Comparison of ENCODE assay signal across 16 cellular contexts in the genomic region with DNA sequence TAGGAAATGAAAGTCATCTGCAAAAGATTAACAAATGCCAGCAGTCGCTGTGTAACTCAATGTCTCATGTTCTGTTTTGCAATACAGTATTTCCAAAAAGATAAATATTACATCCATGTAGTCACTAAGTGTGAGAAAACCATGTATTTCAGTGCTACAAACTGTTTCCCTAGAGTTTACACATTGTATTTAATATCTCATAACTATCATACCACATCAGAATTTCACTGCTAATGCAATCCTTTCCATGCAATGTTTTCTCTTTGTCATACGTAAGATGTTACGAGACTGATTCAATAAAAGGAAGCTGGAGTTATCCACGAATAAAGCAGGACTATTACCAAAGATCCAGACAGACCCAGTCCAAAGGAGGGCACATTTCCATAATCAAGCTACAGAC.
DNase-seq lines count a peak whose midpoint lies in the region; ATAC-seq, FAIRE-seq and TF ChIP-seq lines count a peak whose summit lies in the region.
"Had no signal": no experiment of that assay in that cellular context is flagged by ENCODE, and none has a peak within 500 bp of the region (broad histone marks: within the 10 kb centered on the region; RNA-seq: fewer than 3 reads in every experiment).

No MANE protein-coding gene starts in this region.

- TF ChIP-seq POLR2A in IMR-90 (IDR thresholded peaks at IDR 0.05; ENCODE audit: low read depth, low read length), result no peak

- H2AK9ac ChIP-seq in IMR-90 (replicated peaks; ENCODE audit: low read depth, low read length, poor library complexity), result no peak overlapping the region

- H3K18ac ChIP-seq in IMR-90 (ENCODE audit: low read depth, low read length), result peak overlapping the region; percentile 33

- no peak overlapping the region for H4K91ac ChIP-seq in IMR-90 (ENCODE audit: insufficient read depth, low read depth, low read length)

- peak overlapping the region; percentile 4; the same call in 1 of the 2 replicates for H3K27ac ChIP-seq in IMR-90 (ENCODE audit: insufficient read depth, low read length)
- peak overlapping the region; percentile 30 for H3K27ac ChIP-seq in fibroblast of lung (ENCODE audit: insufficient read depth, low read length)
- H3K27ac ChIP-seq: BLaER1 treated with 17β-estradiol and CSF1 and Interleukin-3, amounts not matched to agents 10 nM and 100 nM had no signal

- ATAC-seq in IMR-90 (ENCODE audit: low read depth) (peak; percentile 59), omental fat pad (ENCODE audit: low FRiP score) (peak; percentile 79), HG03159 (IDR thresholded peaks at IDR 0.05; ENCODE audit: unreplicated experiment) (no peak), HG03039 (IDR thresholded peaks at IDR 0.05; ENCODE audit: unreplicated experiment) (no peak)

- dilution Hi-C loops in IMR-90 (cut with HindIII; ENCODE audit: low sequenced_read_pairs, unreplicated experiment), result no loop called here

- in situ Hi-C loops in IMR-90 (cut with MboI; ENCODE audit: low sequenced_read_pairs), result no loop called here

- no peak overlapping the region for H3K23ac ChIP-seq in IMR-90 (ENCODE audit: low read depth, low read length)

- no peaks in the 10 kb centered on the region for H3K9me1 ChIP-seq in IMR-90 (ENCODE audit: insufficient read depth, low read length)

- peaks cover 3% of the 10 kb centered on the region for H3K36me3 ChIP-seq in IMR-90 (ENCODE audit: control insufficient read depth, insufficient read depth, low read length)
- peaks cover 5% of the 10 kb centered on the region for H3K36me3 ChIP-seq in fibroblast of lung (ENCODE audit: control insufficient read depth, insufficient read depth, low read length)

- H3K4me1 ChIP-seq in IMR-90 (ENCODE audit: control insufficient read depth, insufficient read depth, low read length), result 0 out of 2 replicates have a peak, but pooled peaks cover 2% of the 10 kb centered on the region
- peaks cover 4% of the 10 kb centered on the region for H3K4me1 ChIP-seq in fibroblast of lung (ENCODE audit: control insufficient read depth, extremely low read depth, insufficient read depth, low read length)
- H3K4me1 ChIP-seq: BLaER1 treated with 17β-estradiol and CSF1 and Interleukin-3, amounts not matched to agents 10 nM and 100 nM had no signal

- H2BK5ac ChIP-seq in IMR-90 (ENCODE audit: low read depth, low read length, poor library complexity, severe bottlenecking), result peak overlapping the region; percentile 86

- H3K27me3 ChIP-seq in IMR-90 (ENCODE audit: control insufficient read depth, insufficient read depth, low read length) (no peaks in the 10 kb centered on the region), fibroblast of lung (ENCODE audit: control insufficient read depth, insufficient read depth, low read length) (no peaks in the 10 kb centered on the region)
- H3K27me3 ChIP-seq: BLaER1 treated with 17β-estradiol and CSF1 and Interleukin-3, amounts not matched to agents 10 nM and 100 nM had no signal

- H2AK5ac ChIP-seq in IMR-90 (ENCODE audit: low read depth, low read length), result no peak overlapping the region

- POLR2A ChIA-PET in IMR-90 (lab: Charles Lee; ENCODE audit: unreplicated experiment), result no interaction called here

- H4K8ac ChIP-seq in IMR-90 (ENCODE audit: low read depth in 2 of 2, low read length in 2 of 2), result no peak overlapping the region

- no peak overlapping the region for H3K14ac ChIP-seq in IMR-90 (replicated peaks; ENCODE audit: low read depth, low read length)

- 70% methylated on average over 2 of the region's 4 CpGs; no CpG with 5 or more reads in 1 of the 2 experiments for WGBS in IMR-90 (ENCODE audit: extremely low coverage in 2 of 2, insufficient read length in 1 of 2), 2 experiments

- peaks cover 0 to 5% of the 10 kb centered on the region in 2 experiments; a peak in 1 of 4 replicates for H3K79me1 ChIP-seq in IMR-90 (ENCODE audit: low read depth in 1 of 2, low read length in 2 of 2)

- H3K4ac ChIP-seq in IMR-90 (ENCODE audit: low read depth, low read length), result no peak overlapping the region

- no TSS peak for BruUV-seq in IMR-90 (replicated peaks; lab: Mats Ljungman, UMichigan)

- no peak overlapping the region for H2BK15ac ChIP-seq in IMR-90 (ENCODE audit: low read depth, low read length)

- H3K4me2 ChIP-seq in IMR-90 (ENCODE audit: low read depth, low read length) (peak overlapping the region; percentile 78), fibroblast of lung (ENCODE audit: extremely low read depth, insufficient read depth, low read length) (peak overlapping the region; percentile 26)
- H3K4me2 ChIP-seq: BLaER1 treated with 17β-estradiol and CSF1 and Interleukin-3, amounts not matched to agents 10 nM and 100 nM had no signal

- FAIRE-seq in urothelium cell line (lab: Jason Lieb, UNC), result no peak
- FAIRE-seq: H54 had no signal

- TF ChIP-seq RAD21 in IMR-90 (IDR thresholded peaks at IDR 0.05; ENCODE audit: low read length), result no peak

- no peak overlapping the region for H2BK120ac ChIP-seq in IMR-90 (ENCODE audit: low read depth, low read length)

- H3K9ac ChIP-seq in IMR-90 (ENCODE audit: low read depth, low read length), result no peak overlapping the region
- H3K9ac ChIP-seq in fibroblast of lung (ENCODE audit: insufficient read depth, low read length), result no peak overlapping the region
- H3K9ac ChIP-seq: BLaER1 treated with 17β-estradiol and CSF1 and Interleukin-3, amounts not matched to agents 10 nM and 100 nM had no signal

- no peaks in the 10 kb centered on the region for H3K79me2 ChIP-seq in fibroblast of lung (ENCODE audit: control insufficient read depth, insufficient read depth, low read length)

- H3K4me3 ChIP-seq in IMR-90 (ENCODE audit: insufficient read depth, low read depth, low read length), result no peak overlapping the region
- no peak overlapping the region for H3K4me3 ChIP-seq in fibroblast of lung (replicated peaks in 1 of 4; ENCODE audit: control extremely low read depth in 1 of 4, insufficient read depth in 1 of 4, low read depth in 3 of 4, low read length in 4 of 4)
- H3K4me3 ChIP-seq: BLaER1 treated with 17β-estradiol and CSF1 and Interleukin-3, amounts not matched to agents 10 nM and 100 nM had no signal

- H3K56ac ChIP-seq in IMR-90 (ENCODE audit: extremely low read depth, insufficient read depth, low read length), result no peak overlapping the region

- no peak for TF ChIP-seq CTCF in IMR-90 (conservative IDR thresholded peaks at IDR 0.05; ENCODE audit: low read depth, low read length)
- no peak for TF ChIP-seq CTCF in fibroblast of lung (conservative IDR thresholded peaks at IDR 0.05 in 1 of 2, IDR thresholded peaks at IDR 0.05 in 1 of 2; ENCODE audit: low read depth in 1 of 2, low read length in 2 of 2)
- TF ChIP-seq CTCF in omental fat pad (IDR thresholded peaks at IDR 0.05), result no peak

- H2AFZ ChIP-seq in IMR-90 (replicated peaks; ENCODE audit: low read length, poor library complexity) (no peak overlapping the region), fibroblast of lung (ENCODE audit: low read length) (no peak overlapping the region)

- no peak overlapping the region for H4K5ac ChIP-seq in IMR-90 (ENCODE audit: low read depth, low read length)

- CTCF ChIA-PET in IMR-90 (lab: Yijun Ruan, JAX), result interaction anchor here (0.8 kb wide), 1 partner anchor 161 kb away, joined by 6 read pairs; no protein-coding TSS in a partner anchor

- H3K9me3 ChIP-seq in IMR-90 (ENCODE audit: control insufficient read depth, insufficient read depth, low read length) (no peaks in the 10 kb centered on the region), fibroblast of lung (ENCODE audit: control insufficient read depth, insufficient read depth, low read depth, low read length) (no peaks in the 10 kb centered on the region)

- DNase-seq in AG08396 (ENCODE audit: low spot score), result peak; percentile 13
- peak; percentile 69 for DNase-seq in IMR-90
- peak in 1 of 2 donors; percentile 86 for DNase-seq in fibroblast of lung (ENCODE audit: low read depth in 2 of 2)
- DNase-seq in omental fat pad (ENCODE audit: low spot score), result no peak
- DNase-seq in urothelium cell line (ENCODE audit: low spot score), result no peak
- no peak for DNase-seq in posterior cingulate gyrus
- DNase-seq: activated CD8-positive, alpha-beta memory T cell treated with anti-CD3 and anti-CD28 coated beads for 24 hours; caudate nucleus; Kasumi-1; NCI-H2029; NCI-H774; occipital lobe had no signal

- intact Hi-C loops in IMR-90 (cut with micrococcal nuclease), result no loop called here
- intact Hi-C loops in posterior cingulate gyrus (cut with DNase I), result loop anchor here (10.0 kb wide), 1 partner anchor 153 kb away; no protein-coding TSS in a partner anchor

- H4K20me1 ChIP-seq in IMR-90 (ENCODE audit: insufficient read depth, low read length) (no peaks in the 10 kb centered on the region; the same call in 1 of the 2 replicates), fibroblast of lung (ENCODE audit: control insufficient read depth, extremely low read depth, insufficient read depth, low read length) (no peaks in the 10 kb centered on the region)
- H4K20me1 ChIP-seq: BLaER1 treated with 17β-estradiol and CSF1 and Interleukin-3, amounts not matched to agents 10 nM and 100 nM had no signal

- no peak overlapping the region for H2BK20ac ChIP-seq in IMR-90 (ENCODE audit: low read depth, low read length)

TF ChIP-seq in IMR-90, 13 proteins besides CTCF, POLR2A, EP300 and RAD21:
- TF ChIP-seq CEBPB (IDR thresholded peaks at IDR 0.05; ENCODE audit: low read depth, low read length), result peak; percentile 85
- TF ChIP-seq, protein P1, sequence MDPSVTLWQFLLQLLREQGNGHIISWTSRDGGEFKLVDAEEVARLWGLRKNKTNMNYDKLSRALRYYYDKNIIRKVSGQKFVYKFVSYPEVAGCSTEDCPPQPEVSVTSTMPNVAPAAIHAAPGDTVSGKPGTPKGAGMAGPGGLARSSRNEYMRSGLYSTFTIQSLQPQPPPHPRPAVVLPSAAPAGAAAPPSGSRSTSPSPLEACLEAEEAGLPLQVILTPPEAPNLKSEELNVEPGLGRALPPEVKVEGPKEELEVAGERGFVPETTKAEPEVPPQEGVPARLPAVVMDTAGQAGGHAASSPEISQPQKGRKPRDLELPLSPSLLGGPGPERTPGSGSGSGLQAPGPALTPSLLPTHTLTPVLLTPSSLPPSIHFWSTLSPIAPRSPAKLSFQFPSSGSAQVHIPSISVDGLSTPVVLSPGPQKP (IDR thresholded peaks at IDR 0.05; ENCODE audit: borderline replicate concordance, low read depth, low read length), result no peak

Comparison
In these comparisons a context has a peak if more than half of its experiments do, and no peak if none do; other contexts are left out.
1. DNase-seq: peak in AG08396 (single experiment) and IMR-90 (single experiment); none in omental fat pad (single experiment), urothelium cell line (single experiment) and posterior cingulate gyrus (0 of 10).
2. ATAC-seq: peak in IMR-90 (single experiment) and omental fat pad (single experiment); none in HG03159 (single experiment) and HG03039 (single experiment).